ENCODE assay signal across 8 cellular contexts in the genomic region with DNA sequence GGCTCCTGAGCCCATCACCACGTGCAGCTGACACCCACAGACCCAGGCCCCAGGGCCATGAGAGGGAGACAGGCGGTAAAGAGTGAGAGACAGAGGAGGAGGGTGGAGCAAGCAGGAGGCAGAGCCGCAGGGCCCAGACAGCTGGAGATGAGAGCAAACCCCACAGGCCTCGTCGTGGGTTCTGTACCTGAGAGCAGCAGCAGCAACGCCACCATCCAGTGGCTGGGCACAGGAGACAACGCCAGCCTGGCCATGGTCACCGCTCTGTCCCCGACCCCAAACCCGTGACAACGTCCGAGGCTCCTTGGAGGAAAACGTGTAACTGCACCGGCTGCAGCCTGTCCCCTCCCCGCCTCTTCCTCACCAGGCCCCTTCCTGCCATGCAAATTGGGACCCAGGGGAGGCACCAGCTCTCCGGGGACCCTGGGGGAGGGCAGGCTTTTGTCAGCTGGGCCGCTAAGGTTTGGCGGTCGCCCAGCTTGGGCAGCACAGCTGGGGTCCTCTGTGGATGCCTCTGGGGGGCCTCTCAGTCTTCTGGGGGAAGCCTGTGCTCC. TPM values are rescaled to one million over a fixed set of nuclear protein-coding genes. Genes with fewer than 3 reads are reported as not detected.
DNase-seq lines count a peak whose midpoint lies in the region; ATAC-seq and TF ChIP-seq lines count a peak whose summit lies in the region.

TSS of gene CD79B (minus strand) at position 324 of the 554 bp plus-strand sequence. CDS start at position 254, 70 bp downstream.

- peak within 1 kb of the TSS; percentile 93 for H3K4me3 Mint-ChIP-seq in CD8-positive, alpha-beta T cell

- TF ChIP-seq CTCF in CD8-positive, alpha-beta T cell (IDR thresholded peaks at IDR 0.05) = no peak

- peak within 1 kb of the TSS; percentile 94 for H3K27ac Mint-ChIP-seq in CD8-positive, alpha-beta T cell

- peak within 1 kb of the TSS; percentile 58 for H3K4me3 ChIP-seq in CD8-positive, alpha-beta T cell (ENCODE audit: low read depth, low read length)

- H3K27me3 ChIP-seq in CD8-positive, alpha-beta T cell (ENCODE audit: insufficient read depth, low read length) = no peaks in the 10 kb centered on the region

- intact Hi-C loops in CD8-positive, alpha-beta T cell (cut with DNase I, micrococcal nuclease) = loop anchor here in 1 of 2 experiments (1.0 kb wide), 1 partner anchor 14 kb away; no protein-coding TSS in a partner anchor

- no peaks in the 10 kb centered on the region for H3K36me3 ChIP-seq in CD8-positive, alpha-beta T cell (ENCODE audit: insufficient read depth, low read length)

- peak in 5 of 7 experiments; percentile 20 to 68 (median 31) for DNase-seq in CD8-positive, alpha-beta T cell
- peak; percentile 45 for DNase-seq in activated naive CD4-positive, alpha-beta T cell treated with anti-CD3 and anti-CD28 coated beads, Interleukin-2, amount 50 U/mL, for 16 hours
- DNase-seq in stimulated activated CD4-positive, alpha-beta T cell treated with anti-CD3 and anti-CD28 coated beads, Interleukin-12 subunit alpha, Interleukin-12 subunit beta, amount 100 ng/mL, for 4 hours = peak; percentile 39
- DNase-seq in cerebellar nuclear complex (lab: John Stamatoyannopoulos, UW) (no peak), RPMI8226 (no peak), DMS153 (lab: John Stamatoyannopoulos, UW) (no peak)

- CTCF ChIA-PET in CD8-positive, alpha-beta T cell (lab: Charles Lee) = interaction anchor here (1.0 to 7.3 kb wide), 10 partner anchors 8 to 97 kb away, joined by 3 to 56 read pairs (median 8); partner anchors contain the start of genes CSHL1 and GH1

- no peaks in the 10 kb centered on the region for H3K9me3 ChIP-seq in CD8-positive, alpha-beta T cell (ENCODE audit: low read length)

- no peaks in the 10 kb centered on the region for H3K27me3 Mint-ChIP-seq in CD8-positive, alpha-beta T cell (ENCODE audit: low read depth)

- peaks cover 20% of the 10 kb centered on the region for H3K4me1 ChIP-seq in CD8-positive, alpha-beta T cell (ENCODE audit: insufficient read depth, low read length)

- peaks cover 27% of the 10 kb centered on the region for H3K4me1 Mint-ChIP-seq in CD8-positive, alpha-beta T cell (ENCODE audit: low read depth)

- H3K36me3 Mint-ChIP-seq in CD8-positive, alpha-beta T cell = peaks cover 14% of the 10 kb centered on the region

- POLR2A ChIA-PET in CD8-positive, alpha-beta T cell (lab: Charles Lee) = interaction anchor here (0.8 to 2.8 kb wide), 8 partner anchors 14 to 213 kb away, joined by 3 to 9 read pairs (median 4); partner anchors contain the start of gene ICAM2

- peak; percentile 60 for ATAC-seq in CD8-positive, alpha-beta T cell
- ATAC-seq in GM19468 (IDR thresholded peaks at IDR 0.05; ENCODE audit: extremely low read depth, unreplicated experiment) = peak; percentile 62
- ATAC-seq in HG03520 (IDR thresholded peaks at IDR 0.05; ENCODE audit: unreplicated experiment) = peak; percentile 85

- no peaks in the 10 kb centered on the region for H3K9me3 Mint-ChIP-seq in CD8-positive, alpha-beta T cell

- peak within 1 kb of the TSS; percentile 36 for H3K27ac ChIP-seq in CD8-positive, alpha-beta T cell (ENCODE audit: low read depth, low read length)

RNA-seq across cellular contexts. Expression of gene CD79B, which starts in this region (rescaled TPM):
- total RNA-seq in CD8-positive, alpha-beta T cell = 1 to 10 TPM; 2.9 to 3.2 TPM

Comparison
In these comparisons a context has a peak if more than half of its experiments do, and no peak if none do; other contexts are left out.
1. DNase-seq: peak in CD8-positive, alpha-beta T cell (5 of 7), activated naive CD4-positive, alpha-beta T cell treated with anti-CD3 and anti-CD28 coated beads, Interleukin-2, amount 50 U/mL, for 16 hours (single experiment) and stimulated activated CD4-positive, alpha-beta T cell treated with anti-CD3 and anti-CD28 coated beads, Interleukin-12 subunit alpha, Interleukin-12 subunit beta, amount 100 ng/mL, for 4 hours (single experiment); none in cerebellar nuclear complex (0 of 2), RPMI8226 (single experiment) and DMS153 (single experiment).
2. Peak in every context shown above with its lines, with median percentiles within 50 percentile points of each other: ATAC-seq.